ENCODE assay signal across 9 cellular contexts in the genomic region with DNA sequence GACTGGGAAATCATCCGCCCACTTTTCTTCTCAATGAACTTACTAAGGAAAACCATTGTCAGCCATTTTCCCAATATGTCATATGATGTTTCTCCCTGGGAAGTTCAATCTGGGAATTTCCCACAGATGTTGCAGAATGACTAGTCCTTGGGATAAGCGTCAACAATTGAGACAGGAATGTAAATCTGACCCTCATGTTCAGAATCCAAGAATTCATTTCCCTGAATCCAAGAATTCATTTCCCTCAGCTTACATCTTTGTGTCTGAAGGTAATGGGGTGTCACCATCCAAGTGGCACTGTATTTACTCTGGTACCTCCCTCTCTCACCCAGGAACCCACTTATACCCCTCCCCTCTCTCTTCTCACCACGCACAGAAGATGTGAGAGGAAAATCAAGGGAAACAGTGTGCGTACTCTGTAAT. TPM values are rescaled to one million over a fixed set of nuclear protein-coding genes. Genes with fewer than 3 reads are reported as not detected.
DNase-seq lines count a peak whose midpoint lies in the region; ATAC-seq and TF ChIP-seq lines count a peak whose summit lies in the region.
"Had no signal": no experiment of that assay in that cellular context is flagged by ENCODE, and none has a peak within 500 bp of the region (broad histone marks: within the 10 kb centered on the region; RNA-seq: fewer than 3 reads in every experiment).

No MANE protein-coding gene starts in this region.

- H3K4me1 Mint-ChIP-seq in T-cell: peaks cover 86 to 90% (median 90%) of the 10 kb centered on the region in 3 donors

- CTCF ChIA-PET in T-cell (lab: Charles Lee): interaction anchor here (0.7 to 1.2 kb wide), 3 partner anchors 16 to 513 kb away, joined by 3 to 4 read pairs (median 3); no protein-coding TSS in a partner anchor

- H3K27me3 ChIP-seq in gastrocnemius medialis: no peaks in the 10 kb centered on the region

- DNase-seq in GM04504 (ENCODE audit: low read depth): peak; percentile 93
- DNase-seq in T-cell: no peak
- DNase-seq in fibroblast of mammary gland (ENCODE audit: low read depth): peak; percentile 98
- no peak for DNase-seq in gastrocnemius medialis
- DNase-seq in activated CD4-positive, alpha-beta T cell treated with anti-CD3 and anti-CD28 coated beads for 1 hour: no peak
- DNase-seq in stimulated activated CD4-positive, alpha-beta T cell treated with anti-CD3 and anti-CD28 coated beads, Interleukin-4, amount 100 ng/mL, for 1 hour: no peak

- no peak for TF ChIP-seq POLR2A in gastrocnemius medialis (IDR thresholded peaks at IDR 0.05)

- peaks cover 3% of the 10 kb centered on the region for H3K36me3 Mint-ChIP-seq in T-cell

- in situ Hi-C loops in gastrocnemius medialis (cut with MboI; ENCODE audit: low sequenced_read_pairs in 4 of 4): loop anchor here in 1 of 4 donors (10.0 kb wide), 1 partner anchor 198 kb away; no protein-coding TSS in a partner anchor

- H3K27ac Mint-ChIP-seq in T-cell: peak overlapping the region; percentile 77 to 95

- POLR2A ChIA-PET in T-cell (lab: Charles Lee): interaction anchor here (0.7 to 1.3 kb wide), 3 partner anchors 8 to 14 kb away, joined by 3 read pairs; no protein-coding TSS in a partner anchor

- no peaks in the 10 kb centered on the region for H3K9me3 ChIP-seq in gastrocnemius medialis

- intact Hi-C loops in gastrocnemius medialis (cut with DNase I; ENCODE audit: low total_unique reads): no loop called here

- H3K9me3 Mint-ChIP-seq in T-cell: no peaks in the 10 kb centered on the region

- ATAC-seq in T-cell (replicated peaks in 1 of 4) (no peak), gastrocnemius medialis (no peak), HG03025 (IDR thresholded peaks at IDR 0.05; ENCODE audit: low FRiP score, unreplicated experiment) (no peak), GM21717 (IDR thresholded peaks at IDR 0.05; ENCODE audit: unreplicated experiment) (no peak)
- ATAC-seq: HCT116 had no signal

- no peak for TF ChIP-seq CTCF in fibroblast of mammary gland (conservative IDR thresholded peaks at IDR 0.05; ENCODE audit: control insufficient read depth, insufficient read depth, low read depth, low read length)
- no peak for TF ChIP-seq CTCF in gastrocnemius medialis (IDR thresholded peaks at IDR 0.05 in 4 of 5, conservative IDR thresholded peaks at IDR 0.05 in 1 of 5)

- H3K4me3 ChIP-seq in fibroblast of mammary gland (ENCODE audit: control insufficient read depth, low read depth, low read length): peak overlapping the region; percentile 25
- H3K4me3 ChIP-seq in gastrocnemius medialis: peak overlapping the region; percentile 14 to 98 (median 47)

- H3K27ac ChIP-seq in gastrocnemius medialis: peak overlapping the region; percentile 78 to 100 (median 86)

- peak overlapping the region in 2 of 3 donors; percentile 3 to 82 for H3K4me3 Mint-ChIP-seq in T-cell

- H3K27me3 Mint-ChIP-seq in T-cell: no peaks in the 10 kb centered on the region

- peaks cover 76 to 81% of the 10 kb centered on the region in 2 donors for H3K4me1 ChIP-seq in gastrocnemius medialis

- peaks cover 0 to 4% of the 10 kb centered on the region in 2 donors for H3K36me3 ChIP-seq in gastrocnemius medialis

RNA-seq across cellular contexts. Expression of gene KLF9, which starts 7.4 kb away (rescaled TPM):
- total RNA-seq in T-cell (10 to 100 TPM; 21.7 to 91.7 (median 23.6) TPM), gastrocnemius medialis (100 to 1,000 TPM; 122 to 174 (median 169) TPM)

Comparison
In these comparisons a context has a peak if more than half of its experiments do, and no peak if none do; other contexts are left out.
1. DNase-seq: peak in GM04504 (single experiment) and fibroblast of mammary gland (single experiment); none in T-cell (0 of 34), gastrocnemius medialis (0 of 2), activated CD4-positive, alpha-beta T cell treated with anti-CD3 and anti-CD28 coated beads for 1 hour (single experiment) and stimulated activated CD4-positive, alpha-beta T cell treated with anti-CD3 and anti-CD28 coated beads, Interleukin-4, amount 100 ng/mL, for 1 hour (single experiment).